1 cellular context compared by ENCODE assay signal in the genomic region with DNA sequence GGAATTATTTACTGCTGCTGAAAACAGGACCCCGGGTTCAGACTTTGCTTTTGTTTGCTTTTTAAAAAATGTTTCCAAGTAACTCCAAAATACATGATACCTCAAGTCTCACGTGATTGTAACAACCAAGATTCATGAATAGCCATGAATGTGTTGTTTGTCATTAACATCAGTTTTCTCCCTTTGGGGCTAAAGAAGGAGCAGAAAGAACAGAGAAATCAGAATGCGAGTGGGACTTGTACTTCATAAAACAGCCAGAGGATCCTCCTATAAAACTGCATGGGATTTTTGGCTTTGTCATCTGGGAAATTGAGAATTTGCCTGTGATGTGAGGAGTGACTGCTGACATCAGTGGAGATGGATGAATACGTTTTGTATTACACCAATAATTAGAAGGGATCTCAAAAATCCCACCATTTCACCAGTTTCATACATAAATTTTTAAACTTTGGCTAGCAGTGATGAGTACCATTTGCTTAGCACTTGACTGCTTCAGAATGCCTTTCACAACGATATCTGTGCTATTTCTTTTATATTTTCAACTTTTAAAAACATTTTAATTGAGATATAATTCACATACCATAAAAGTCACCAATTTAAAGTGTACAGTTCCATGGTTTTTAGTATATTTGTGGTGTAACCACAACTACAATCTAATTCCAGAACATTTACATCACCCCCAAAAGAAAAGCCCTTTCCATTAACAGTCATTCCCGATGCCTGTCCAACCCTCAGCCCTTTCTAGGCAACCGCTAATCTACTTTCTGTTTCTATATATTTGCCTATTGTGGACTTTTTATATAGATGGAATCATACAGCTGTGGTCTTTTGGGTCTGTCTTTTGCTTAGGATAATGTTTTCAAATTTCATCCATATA.
TF ChIP-seq lines count a peak whose summit lies in the region.

No MANE protein-coding gene starts in this region.

TF ChIP-seq in HepG2, 621 proteins besides CTCF, POLR2A, EP300 and RAD21 (continued from another document and continues in another):
- TF ChIP-seq, protein P1, sequence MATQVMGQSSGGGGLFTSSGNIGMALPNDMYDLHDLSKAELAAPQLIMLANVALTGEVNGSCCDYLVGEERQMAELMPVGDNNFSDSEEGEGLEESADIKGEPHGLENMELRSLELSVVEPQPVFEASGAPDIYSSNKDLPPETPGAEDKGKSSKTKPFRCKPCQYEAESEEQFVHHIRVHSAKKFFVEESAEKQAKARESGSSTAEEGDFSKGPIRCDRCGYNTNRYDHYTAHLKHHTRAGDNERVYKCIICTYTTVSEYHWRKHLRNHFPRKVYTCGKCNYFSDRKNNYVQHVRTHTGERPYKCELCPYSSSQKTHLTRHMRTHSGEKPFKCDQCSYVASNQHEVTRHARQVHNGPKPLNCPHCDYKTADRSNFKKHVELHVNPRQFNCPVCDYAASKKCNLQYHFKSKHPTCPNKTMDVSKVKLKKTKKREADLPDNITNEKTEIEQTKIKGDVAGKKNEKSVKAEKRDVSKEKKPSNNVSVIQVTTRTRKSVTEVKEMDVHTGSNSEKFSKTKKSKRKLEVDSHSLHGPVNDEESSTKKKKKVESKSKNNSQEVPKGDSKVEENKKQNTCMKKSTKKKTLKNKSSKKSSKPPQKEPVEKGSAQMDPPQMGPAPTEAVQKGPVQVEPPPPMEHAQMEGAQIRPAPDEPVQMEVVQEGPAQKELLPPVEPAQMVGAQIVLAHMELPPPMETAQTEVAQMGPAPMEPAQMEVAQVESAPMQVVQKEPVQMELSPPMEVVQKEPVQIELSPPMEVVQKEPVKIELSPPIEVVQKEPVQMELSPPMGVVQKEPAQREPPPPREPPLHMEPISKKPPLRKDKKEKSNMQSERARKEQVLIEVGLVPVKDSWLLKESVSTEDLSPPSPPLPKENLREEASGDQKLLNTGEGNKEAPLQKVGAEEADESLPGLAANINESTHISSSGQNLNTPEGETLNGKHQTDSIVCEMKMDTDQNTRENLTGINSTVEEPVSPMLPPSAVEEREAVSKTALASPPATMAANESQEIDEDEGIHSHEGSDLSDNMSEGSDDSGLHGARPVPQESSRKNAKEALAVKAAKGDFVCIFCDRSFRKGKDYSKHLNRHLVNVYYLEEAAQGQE (IDR thresholded peaks at IDR 0.05; ENCODE audit: borderline replicate concordance in 1 of 2, low read depth in 1 of 2, low read length in 2 of 2) = no peak
- TF ChIP-seq, protein P2, sequence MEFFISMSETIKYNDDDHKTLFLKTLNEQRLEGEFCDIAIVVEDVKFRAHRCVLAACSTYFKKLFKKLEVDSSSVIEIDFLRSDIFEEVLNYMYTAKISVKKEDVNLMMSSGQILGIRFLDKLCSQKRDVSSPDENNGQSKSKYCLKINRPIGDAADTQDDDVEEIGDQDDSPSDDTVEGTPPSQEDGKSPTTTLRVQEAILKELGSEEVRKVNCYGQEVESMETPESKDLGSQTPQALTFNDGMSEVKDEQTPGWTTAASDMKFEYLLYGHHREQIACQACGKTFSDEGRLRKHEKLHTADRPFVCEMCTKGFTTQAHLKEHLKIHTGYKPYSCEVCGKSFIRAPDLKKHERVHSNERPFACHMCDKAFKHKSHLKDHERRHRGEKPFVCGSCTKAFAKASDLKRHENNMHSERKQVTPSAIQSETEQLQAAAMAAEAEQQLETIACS (CRISPR knock-in tag; IDR thresholded peaks at IDR 0.05) = no peak
- TF ChIP-seq, protein P3, sequence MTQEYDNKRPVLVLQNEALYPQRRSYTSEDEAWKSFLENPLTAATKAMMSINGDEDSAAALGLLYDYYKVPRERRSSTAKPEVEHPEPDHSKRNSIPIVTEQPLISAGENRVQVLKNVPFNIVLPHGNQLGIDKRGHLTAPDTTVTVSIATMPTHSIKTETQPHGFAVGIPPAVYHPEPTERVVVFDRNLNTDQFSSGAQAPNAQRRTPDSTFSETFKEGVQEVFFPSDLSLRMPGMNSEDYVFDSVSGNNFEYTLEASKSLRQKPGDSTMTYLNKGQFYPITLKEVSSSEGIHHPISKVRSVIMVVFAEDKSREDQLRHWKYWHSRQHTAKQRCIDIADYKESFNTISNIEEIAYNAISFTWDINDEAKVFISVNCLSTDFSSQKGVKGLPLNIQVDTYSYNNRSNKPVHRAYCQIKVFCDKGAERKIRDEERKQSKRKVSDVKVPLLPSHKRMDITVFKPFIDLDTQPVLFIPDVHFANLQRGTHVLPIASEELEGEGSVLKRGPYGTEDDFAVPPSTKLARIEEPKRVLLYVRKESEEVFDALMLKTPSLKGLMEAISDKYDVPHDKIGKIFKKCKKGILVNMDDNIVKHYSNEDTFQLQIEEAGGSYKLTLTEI (CRISPR knock-in tag; conservative IDR thresholded peaks at IDR 0.05) = no peak
- TF ChIP-seq ZNF317 (CRISPR knock-in tag; IDR thresholded peaks at IDR 0.05) = peak; percentile 98
- TF ChIP-seq, protein P4, sequence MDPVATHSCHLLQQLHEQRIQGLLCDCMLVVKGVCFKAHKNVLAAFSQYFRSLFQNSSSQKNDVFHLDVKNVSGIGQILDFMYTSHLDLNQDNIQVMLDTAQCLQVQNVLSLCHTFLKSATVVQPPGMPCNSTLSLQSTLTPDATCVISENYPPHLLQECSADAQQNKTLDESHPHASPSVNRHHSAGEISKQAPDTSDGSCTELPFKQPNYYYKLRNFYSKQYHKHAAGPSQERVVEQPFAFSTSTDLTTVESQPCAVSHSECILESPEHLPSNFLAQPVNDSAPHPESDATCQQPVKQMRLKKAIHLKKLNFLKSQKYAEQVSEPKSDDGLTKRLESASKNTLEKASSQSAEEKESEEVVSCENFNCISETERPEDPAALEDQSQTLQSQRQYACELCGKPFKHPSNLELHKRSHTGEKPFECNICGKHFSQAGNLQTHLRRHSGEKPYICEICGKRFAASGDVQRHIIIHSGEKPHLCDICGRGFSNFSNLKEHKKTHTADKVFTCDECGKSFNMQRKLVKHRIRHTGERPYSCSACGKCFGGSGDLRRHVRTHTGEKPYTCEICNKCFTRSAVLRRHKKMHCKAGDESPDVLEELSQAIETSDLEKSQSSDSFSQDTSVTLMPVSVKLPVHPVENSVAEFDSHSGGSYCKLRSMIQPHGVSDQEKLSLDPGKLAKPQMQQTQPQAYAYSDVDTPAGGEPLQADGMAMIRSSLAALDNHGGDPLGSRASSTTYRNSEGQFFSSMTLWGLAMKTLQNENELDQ (CRISPR knock-in tag; IDR thresholded peaks at IDR 0.05; ENCODE audit: borderline replicate concordance) = no peak
- TF ChIP-seq YY1 (IDR thresholded peaks at IDR 0.05; ENCODE audit: insufficient read depth, insufficient replicate concordance, low read depth, low read length) = no peak
- TF ChIP-seq IRX3 (CRISPR knock-in tag; IDR thresholded peaks at IDR 0.05; ENCODE audit: borderline replicate concordance, low read depth) = no peak
- TF ChIP-seq FIP1L1 (IDR thresholded peaks at IDR 0.05; ENCODE audit: borderline replicate concordance, insufficient read depth, low read depth, low read length) = no peak
- no peak for TF ChIP-seq RXRB (CRISPR knock-in tag; IDR thresholded peaks at IDR 0.05; ENCODE audit: borderline replicate concordance)
- TF ChIP-seq, protein P5, sequence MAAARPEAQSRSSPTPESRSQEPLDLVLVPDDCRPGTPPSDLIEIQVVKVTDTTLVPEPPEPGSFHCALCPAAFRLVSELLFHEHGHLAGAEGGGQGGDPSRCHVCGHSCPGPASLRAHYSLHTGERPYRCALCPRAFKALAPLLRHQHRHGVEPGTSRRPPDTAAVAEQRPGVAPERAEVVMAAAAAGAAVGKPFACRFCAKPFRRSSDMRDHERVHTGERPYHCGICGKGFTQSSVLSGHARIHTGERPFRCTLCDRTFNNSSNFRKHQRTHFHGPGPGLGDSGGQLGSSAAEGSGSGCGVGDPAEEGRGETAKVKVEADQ (CRISPR knock-in tag; IDR thresholded peaks at IDR 0.05; ENCODE audit: borderline replicate concordance) = 0 out of 2 replicates have a peak, but pooled peaks have one; percentile 1
- TF ChIP-seq, protein P6, sequence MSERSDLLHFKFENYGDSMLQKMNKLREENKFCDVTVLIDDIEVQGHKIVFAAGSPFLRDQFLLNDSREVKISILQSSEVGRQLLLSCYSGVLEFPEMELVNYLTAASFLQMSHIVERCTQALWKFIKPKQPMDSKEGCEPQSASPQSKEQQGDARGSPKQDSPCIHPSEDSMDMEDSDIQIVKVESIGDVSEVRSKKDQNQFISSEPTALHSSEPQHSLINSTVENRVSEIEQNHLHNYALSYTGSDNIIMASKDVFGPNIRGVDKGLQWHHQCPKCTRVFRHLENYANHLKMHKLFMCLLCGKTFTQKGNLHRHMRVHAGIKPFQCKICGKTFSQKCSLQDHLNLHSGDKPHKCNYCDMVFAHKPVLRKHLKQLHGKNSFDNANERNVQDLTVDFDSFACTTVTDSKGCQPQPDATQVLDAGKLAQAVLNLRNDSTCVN (CRISPR knock-in tag; IDR thresholded peaks at IDR 0.05; ENCODE audit: borderline replicate concordance) = no peak
- no peak for TF ChIP-seq JUNB (CRISPR knock-in tag; IDR thresholded peaks at IDR 0.05; ENCODE audit: borderline replicate concordance)
- no peak for TF ChIP-seq MAZ (IDR thresholded peaks at IDR 0.05; ENCODE audit: borderline replicate concordance, low read depth, low read length)
- TF ChIP-seq MAZ (CRISPR knock-in tag; IDR thresholded peaks at IDR 0.05; ENCODE audit: low read depth) = no peak
- TF ChIP-seq SRSF9 (IDR thresholded peaks at IDR 0.05; ENCODE audit: borderline replicate concordance, insufficient read depth, low read depth, low read length, poor library complexity, severe bottlenecking) = no peak
- TF ChIP-seq ZNF550 (CRISPR knock-in tag; IDR thresholded peaks at IDR 0.05; ENCODE audit: borderline replicate concordance) = no peak
- TF ChIP-seq, protein P7, sequence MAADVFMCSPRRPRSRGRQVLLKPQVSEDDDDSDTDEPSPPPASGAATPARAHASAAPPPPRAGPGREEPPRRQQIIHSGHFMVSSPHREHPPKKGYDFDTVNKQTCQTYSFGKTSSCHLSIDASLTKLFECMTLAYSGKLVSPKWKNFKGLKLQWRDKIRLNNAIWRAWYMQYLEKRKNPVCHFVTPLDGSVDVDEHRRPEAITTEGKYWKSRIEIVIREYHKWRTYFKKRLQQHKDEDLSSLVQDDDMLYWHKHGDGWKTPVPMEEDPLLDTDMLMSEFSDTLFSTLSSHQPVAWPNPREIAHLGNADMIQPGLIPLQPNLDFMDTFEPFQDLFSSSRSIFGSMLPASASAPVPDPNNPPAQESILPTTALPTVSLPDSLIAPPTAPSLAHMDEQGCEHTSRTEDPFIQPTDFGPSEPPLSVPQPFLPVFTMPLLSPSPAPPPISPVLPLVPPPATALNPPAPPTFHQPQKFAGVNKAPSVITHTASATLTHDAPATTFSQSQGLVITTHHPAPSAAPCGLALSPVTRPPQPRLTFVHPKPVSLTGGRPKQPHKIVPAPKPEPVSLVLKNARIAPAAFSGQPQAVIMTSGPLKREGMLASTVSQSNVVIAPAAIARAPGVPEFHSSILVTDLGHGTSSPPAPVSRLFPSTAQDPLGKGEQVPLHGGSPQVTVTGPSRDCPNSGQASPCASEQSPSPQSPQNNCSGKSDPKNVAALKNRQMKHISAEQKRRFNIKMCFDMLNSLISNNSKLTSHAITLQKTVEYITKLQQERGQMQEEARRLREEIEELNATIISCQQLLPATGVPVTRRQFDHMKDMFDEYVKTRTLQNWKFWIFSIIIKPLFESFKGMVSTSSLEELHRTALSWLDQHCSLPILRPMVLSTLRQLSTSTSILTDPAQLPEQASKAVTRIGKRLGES (CRISPR knock-in tag; IDR thresholded peaks at IDR 0.05; ENCODE audit: borderline replicate concordance) = no peak
- TF ChIP-seq, protein P8, sequence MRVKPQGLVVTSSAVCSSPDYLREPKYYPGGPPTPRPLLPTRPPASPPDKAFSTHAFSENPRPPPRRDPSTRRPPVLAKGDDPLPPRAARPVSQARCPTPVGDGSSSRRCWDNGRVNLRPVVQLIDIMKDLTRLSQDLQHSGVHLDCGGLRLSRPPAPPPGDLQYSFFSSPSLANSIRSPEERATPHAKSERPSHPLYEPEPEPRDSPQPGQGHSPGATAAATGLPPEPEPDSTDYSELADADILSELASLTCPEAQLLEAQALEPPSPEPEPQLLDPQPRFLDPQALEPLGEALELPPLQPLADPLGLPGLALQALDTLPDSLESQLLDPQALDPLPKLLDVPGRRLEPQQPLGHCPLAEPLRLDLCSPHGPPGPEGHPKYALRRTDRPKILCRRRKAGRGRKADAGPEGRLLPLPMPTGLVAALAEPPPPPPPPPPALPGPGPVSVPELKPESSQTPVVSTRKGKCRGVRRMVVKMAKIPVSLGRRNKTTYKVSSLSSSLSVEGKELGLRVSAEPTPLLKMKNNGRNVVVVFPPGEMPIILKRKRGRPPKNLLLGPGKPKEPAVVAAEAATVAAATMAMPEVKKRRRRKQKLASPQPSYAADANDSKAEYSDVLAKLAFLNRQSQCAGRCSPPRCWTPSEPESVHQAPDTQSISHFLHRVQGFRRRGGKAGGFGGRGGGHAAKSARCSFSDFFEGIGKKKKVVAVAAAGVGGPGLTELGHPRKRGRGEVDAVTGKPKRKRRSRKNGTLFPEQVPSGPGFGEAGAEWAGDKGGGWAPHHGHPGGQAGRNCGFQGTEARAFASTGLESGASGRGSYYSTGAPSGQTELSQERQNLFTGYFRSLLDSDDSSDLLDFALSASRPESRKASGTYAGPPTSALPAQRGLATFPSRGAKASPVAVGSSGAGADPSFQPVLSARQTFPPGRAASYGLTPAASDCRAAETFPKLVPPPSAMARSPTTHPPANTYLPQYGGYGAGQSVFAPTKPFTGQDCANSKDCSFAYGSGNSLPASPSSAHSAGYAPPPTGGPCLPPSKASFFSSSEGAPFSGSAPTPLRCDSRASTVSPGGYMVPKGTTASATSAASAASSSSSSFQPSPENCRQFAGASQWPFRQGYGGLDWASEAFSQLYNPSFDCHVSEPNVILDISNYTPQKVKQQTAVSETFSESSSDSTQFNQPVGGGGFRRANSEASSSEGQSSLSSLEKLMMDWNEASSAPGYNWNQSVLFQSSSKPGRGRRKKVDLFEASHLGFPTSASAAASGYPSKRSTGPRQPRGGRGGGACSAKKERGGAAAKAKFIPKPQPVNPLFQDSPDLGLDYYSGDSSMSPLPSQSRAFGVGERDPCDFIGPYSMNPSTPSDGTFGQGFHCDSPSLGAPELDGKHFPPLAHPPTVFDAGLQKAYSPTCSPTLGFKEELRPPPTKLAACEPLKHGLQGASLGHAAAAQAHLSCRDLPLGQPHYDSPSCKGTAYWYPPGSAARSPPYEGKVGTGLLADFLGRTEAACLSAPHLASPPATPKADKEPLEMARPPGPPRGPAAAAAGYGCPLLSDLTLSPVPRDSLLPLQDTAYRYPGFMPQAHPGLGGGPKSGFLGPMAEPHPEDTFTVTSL (CRISPR knock-in tag; IDR thresholded peaks at IDR 0.05; ENCODE audit: borderline replicate concordance) = no peak
- no peak for TF ChIP-seq HNRNPL (IDR thresholded peaks at IDR 0.05; ENCODE audit: low read depth, low read length)
- no peak for TF ChIP-seq ZNF224 (CRISPR knock-in tag; IDR thresholded peaks at IDR 0.05)
- TF ChIP-seq ZNF605 (CRISPR knock-in tag; IDR thresholded peaks at IDR 0.05) = no peak
- peak; percentile 4; the same call in 1 of the 2 replicates for TF ChIP-seq TOPORS (CRISPR knock-in tag; IDR thresholded peaks at IDR 0.05)
- TF ChIP-seq DMAP1 (CRISPR knock-in tag; IDR thresholded peaks at IDR 0.05) = 0 out of 2 replicates have a peak, but pooled peaks have one; percentile 20
- no peak for TF ChIP-seq ZNF777 (CRISPR knock-in tag; IDR thresholded peaks at IDR 0.05)
- no peak for TF ChIP-seq SAP130 (CRISPR knock-in tag; IDR thresholded peaks at IDR 0.05; ENCODE audit: low read depth)
- TF ChIP-seq GABPA (IDR thresholded peaks at IDR 0.05; ENCODE audit: low read depth, low read length) = no peak
- no peak for TF ChIP-seq GABPA (CRISPR knock-in tag; IDR thresholded peaks at IDR 0.05; ENCODE audit: low read depth)
- TF ChIP-seq KLF15 (CRISPR knock-in tag; IDR thresholded peaks at IDR 0.05; ENCODE audit: borderline replicate concordance) = no peak
- no peak for TF ChIP-seq PRPF4 (IDR thresholded peaks at IDR 0.05; ENCODE audit: low read depth, low read length, poor library complexity, severe bottlenecking)
